Comparison of ENCODE assay signal across 8 cellular contexts in the genomic region with DNA sequence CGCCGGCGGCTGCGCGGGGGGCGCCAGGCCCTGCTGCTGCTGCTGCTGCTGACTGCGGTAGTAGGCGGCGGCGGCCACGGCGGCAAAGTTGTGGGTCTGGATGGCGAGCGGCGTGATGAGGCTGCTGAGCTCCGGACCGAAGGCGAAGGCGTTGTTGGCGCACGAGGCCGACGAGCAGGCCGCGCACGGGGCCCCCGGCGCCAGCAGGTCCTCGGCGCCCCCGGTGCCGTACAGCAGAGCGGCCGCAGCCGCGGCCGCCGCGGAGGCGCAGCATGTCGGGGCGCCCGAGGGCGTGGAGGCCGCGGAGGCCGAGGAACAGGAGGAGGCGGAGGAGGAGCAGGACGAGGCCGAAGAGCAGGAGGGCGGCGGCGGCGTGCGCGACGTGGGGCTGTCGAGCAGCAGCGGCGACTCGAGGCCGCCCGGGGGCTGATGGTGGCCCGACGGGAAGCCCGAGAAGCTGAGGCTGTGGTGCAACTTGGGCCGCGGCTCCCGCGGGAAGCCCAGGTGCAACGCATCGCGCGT. TPM values are rescaled to one million over a fixed set of nuclear protein-coding genes. Genes with fewer than 3 reads are reported as not detected.
DNase-seq lines count a peak whose midpoint lies in the region; ATAC-seq and TF ChIP-seq lines count a peak whose summit lies in the region.

No MANE protein-coding gene starts in this region.

- ATAC-seq in DND-41 (ENCODE audit: insufficient read depth, low read depth) = no peak
- ATAC-seq in stimulated activated naive CD8-positive, alpha-beta T cell treated with anti-CD3 and anti-CD28 coated beads, Interleukin-15, Interleukin-2, amounts not matched to agents 100 U/mL and 50 U/mL, for 24 hours = no peak
- no peak for ATAC-seq in HG03139 (IDR thresholded peaks at IDR 0.05; ENCODE audit: unreplicated experiment)
- no peak for ATAC-seq in HG02885 (IDR thresholded peaks at IDR 0.05; ENCODE audit: poor library complexity, unreplicated experiment)
- ATAC-seq in GM21447 (IDR thresholded peaks at IDR 0.05; ENCODE audit: unreplicated experiment) = no peak

- peaks cover 25% of the 10 kb centered on the region for H3K27me3 Mint-ChIP-seq in brain

- DNase-seq in DND-41 (peak; percentile 65), RWPE1 (ENCODE audit: low spot score) (no peak), lower leg skin (ENCODE audit: low spot score in 2 of 2) (peak in 1 of 2 donors; percentile 88)
- DNase-seq in stimulated activated naive CD8-positive, alpha-beta T cell treated with anti-CD3 and anti-CD28 coated beads, Interleukin-15, Interleukin-2, amounts not matched to agents 100 U/mL and 50 U/mL, for 24 hours = peak; percentile 59

- peaks cover 15% of the 10 kb centered on the region for H3K36me3 Mint-ChIP-seq in brain

- TF ChIP-seq CTCF in DND-41 (IDR thresholded peaks at IDR 0.05; ENCODE audit: borderline replicate concordance, extremely low read depth, low read length, poor library complexity, severe bottlenecking) = no peak
- no peak for TF ChIP-seq CTCF in RWPE1 (conservative IDR thresholded peaks at IDR 0.05; ENCODE audit: low read depth)
- TF ChIP-seq CTCF in brain (conservative IDR thresholded peaks at IDR 0.05) = no peak
- no peak for TF ChIP-seq CTCF in lower leg skin (IDR thresholded peaks at IDR 0.05)

- H3K9me3 ChIP-seq in DND-41 (ENCODE audit: insufficient read depth, low read length, severe bottlenecking) = no peaks in the 10 kb centered on the region

- POLR2A ChIA-PET in RWPE1 (lab: Yijun Ruan, JAX; ENCODE audit: low non-redundant PET) = interaction anchor here (0.5 to 0.6 kb wide), 2 partner anchors 278 to 305 kb away, joined by 3 read pairs; no protein-coding TSS in a partner anchor

- H3K4me3 ChIP-seq in DND-41 (ENCODE audit: low read depth in 1 of 2, low read length in 2 of 2) = peak overlapping the region; percentile 79 to 83; a peak in 3 of 4 replicates
- peak overlapping the region; percentile 93 for H3K4me3 ChIP-seq in lower leg skin (ENCODE audit: low read depth, poor library complexity, severe bottlenecking)

- H3K27me3 ChIP-seq in DND-41 (ENCODE audit: insufficient read depth, low read length, poor library complexity) = no peaks in the 10 kb centered on the region

- peak overlapping the region; percentile 64 for H3K4me2 ChIP-seq in DND-41 (ENCODE audit: insufficient read depth, low read length)

- peaks cover 86% of the 10 kb centered on the region for H3K79me2 ChIP-seq in DND-41 (ENCODE audit: insufficient read depth, low read length)

- H3K4me1 Mint-ChIP-seq in brain = peaks cover 53% of the 10 kb centered on the region

- 1% methylated on average over 17 of the region's 74 CpGs; no CpG with 5 or more reads in 1 of the 2 donors for WGBS in lower leg skin, 2 donors

- no peak for TF ChIP-seq POLR2A in lower leg skin (IDR thresholded peaks at IDR 0.05)

- H3K27ac ChIP-seq in DND-41 (ENCODE audit: low read length) = peak overlapping the region; percentile 99
- peak overlapping the region; percentile 99 for H3K27ac ChIP-seq in RWPE1

- intact Hi-C loops in lower leg skin (cut with DNase I; ENCODE audit: low total_unique reads) = loop anchor here (10.0 kb wide), 3 partner anchors 250 to 280 kb away; no protein-coding TSS in a partner anchor

- peaks cover 49% of the 10 kb centered on the region for H3K4me1 ChIP-seq in DND-41 (ENCODE audit: insufficient read depth, low read length)

- H3K4me3 Mint-ChIP-seq in brain = peak overlapping the region; percentile 88 to 97 (median 91)

- peaks cover 57% of the 10 kb centered on the region for H3K36me3 ChIP-seq in DND-41 (ENCODE audit: insufficient read depth, low read length)

- H4K20me1 ChIP-seq in DND-41 (ENCODE audit: insufficient read depth, low read length) = peaks cover 46% of the 10 kb centered on the region

- H2AFZ ChIP-seq in DND-41 (ENCODE audit: low read depth, low read length) = no peak overlapping the region

- H3K9me3 Mint-ChIP-seq in brain = peaks cover 0 to 4% (median 2%) of the 10 kb centered on the region in 5 experiments

- H3K9ac ChIP-seq in DND-41 (ENCODE audit: low read depth, low read length) = peak overlapping the region; percentile 96

- CTCF ChIA-PET in RWPE1 (lab: Yijun Ruan, JAX) = interaction anchor here (0.8 to 1.3 kb wide), 2 partner anchors 151 to 250 kb away, joined by 3 read pairs; no protein-coding TSS in a partner anchor

- peak overlapping the region in 3 of 5 experiments; percentile 97 to 99 (median 99) for H3K27ac Mint-ChIP-seq in brain

RNA-seq across cellular contexts. Expression of gene ZFP36L2, which starts 1.8 kb away (rescaled TPM):
- polyA plus RNA-seq in brain (ENCODE audit: insufficient read depth, low read depth, low replicate concordance) = 16.1 TPM
- 100 to 1,000 TPM; 137 to 329 (median 147) TPM for total RNA-seq in lower leg skin
